ENCODE assay signal across 29 cellular contexts in the genomic region with DNA sequence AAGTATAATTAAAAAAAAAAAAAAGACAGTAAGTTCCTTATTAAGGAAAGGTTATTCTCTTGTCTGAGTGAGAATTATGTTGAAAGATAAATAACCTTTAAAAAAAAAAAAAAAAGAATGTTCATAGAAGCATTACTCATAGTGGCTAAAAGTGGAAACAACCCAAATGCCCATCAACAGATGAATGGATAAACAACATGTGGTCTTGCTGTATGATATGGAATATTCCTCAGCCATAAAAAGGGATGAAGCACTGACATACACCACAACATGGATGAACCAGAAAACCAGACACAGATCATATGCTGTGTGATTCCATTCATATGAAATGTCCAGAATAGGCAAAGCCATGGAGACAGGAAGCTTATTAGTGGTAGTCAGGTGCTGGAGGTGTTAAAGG. TPM values are rescaled to one million over a fixed set of nuclear protein-coding genes. Genes with fewer than 3 reads are reported as not detected.
DNase-seq lines count a peak whose midpoint lies in the region; ATAC-seq, FAIRE-seq and TF ChIP-seq lines count a peak whose summit lies in the region.
"Had no signal": no experiment of that assay in that cellular context is flagged by ENCODE, and none has a peak within 500 bp of the region (broad histone marks: within the 10 kb centered on the region; RNA-seq: fewer than 3 reads in every experiment).

No MANE protein-coding gene starts in this region.

- H3K79me2 ChIP-seq in K562 (ENCODE audit: control insufficient read depth, insufficient read depth, low read length): no peaks in the 10 kb centered on the region
- no peaks in the 10 kb centered on the region for H3K79me2 ChIP-seq in smooth muscle cell (ENCODE audit: low read depth)

- no peak for TF ChIP-seq EP300 in K562 (IDR thresholded peaks at IDR 0.05; ENCODE audit: low read length)

- H3K4me2 ChIP-seq in K562 (ENCODE audit: insufficient read depth, low read length) (no peak overlapping the region), smooth muscle cell (no peak overlapping the region)
- H3K4me2 ChIP-seq: BLaER1, KMS-11 had no signal

- H3K4me1 ChIP-seq in HEK293 (ENCODE audit: control insufficient read depth, insufficient read depth, low read length) (no peaks in the 10 kb centered on the region), K562 (replicated peaks in 1 of 2; ENCODE audit: control insufficient read depth in 2 of 2, insufficient read depth in 2 of 2, low read length in 2 of 2) (peaks cover 15 to 19% of the 10 kb centered on the region in 2 experiments; a peak in 4 of 5 replicates), smooth muscle cell (ENCODE audit: low read depth) (no peaks in the 10 kb centered on the region)
- H3K4me1 ChIP-seq: Caco-2, SJCRH30 had no signal

- H3K9me3 ChIP-seq in HEK293 (ENCODE audit: control insufficient read depth, insufficient read depth, low read depth, low read length): no peaks in the 10 kb centered on the region
- H3K9me3 ChIP-seq in K562 (replicated peaks; ENCODE audit: control insufficient read depth, insufficient read depth, low read depth, low read length): no peaks in the 10 kb centered on the region
- H3K9me3 ChIP-seq in smooth muscle cell (replicated peaks; ENCODE audit: low read depth): no peaks in the 10 kb centered on the region
- H3K9me3 ChIP-seq: BLaER1, Caco-2, SJCRH30 had no signal

- CTCF ChIA-PET in HEK293 (lab: Yijun Ruan, JAX) (interaction anchor here (0.7 to 1.1 kb wide), 2 partner anchors 7 to 13 kb away, joined by 3 to 4 read pairs; no protein-coding TSS in a partner anchor), K562 (lab: Yijun Ruan, JAX; ENCODE audit: low intra/inter-chr PET ratio) (no interaction called here)

- TF ChIP-seq RAD21 in K562 (CRISPR knock-in tag; conservative IDR thresholded peaks at IDR 0.05 in 1 of 2, IDR thresholded peaks at IDR 0.05 in 1 of 2): no peak

- H3K9me1 ChIP-seq in K562 (ENCODE audit: control insufficient read depth, insufficient read depth, low read length): no peaks in the 10 kb centered on the region

- H3K36me3 ChIP-seq in HEK293 (ENCODE audit: control insufficient read depth in 2 of 2, insufficient read depth in 1 of 2, low read length in 2 of 2) (no peaks in the 10 kb centered on the region), K562 (ENCODE audit: control insufficient read depth, insufficient read depth, low read length) (no peaks in the 10 kb centered on the region), smooth muscle cell (ENCODE audit: low read depth) (no peaks in the 10 kb centered on the region)
- H3K36me3 ChIP-seq: BLaER1, SJCRH30 had no signal

- DNase-seq in K562 (ENCODE audit: extremely low read depth in 1 of 4, low spot score in 3 of 4) (no peak), foreskin fibroblast (peak; percentile 17 to 53), smooth muscle cell (lab: John Stamatoyannopoulos, UW; ENCODE audit: unreplicated experiment) (no peak), COR-L47 (lab: John Stamatoyannopoulos, UW) (no peak)
- DNase-seq: Caco-2; CD4-positive, alpha-beta T cell; DMS 273 treated with DMSO at 0.1 percent for 48 hours; DND-41; H7; NCI-H1105; NCI-H146; NCI-H2029; NCI-H2171; NCI-H345; NCI-H524; NCI-H82; SJCRH30; T-cell had no signal

- in situ Hi-C loops in K562 (cut with MboI): no loop called here

- no peaks in the 10 kb centered on the region for H3F3A ChIP-seq in smooth muscle cell (ENCODE audit: low read depth)

- intact Hi-C loops in K562 (cut with micrococcal nuclease): no loop called here

- H2AFZ ChIP-seq in K562 (ENCODE audit: low read depth, low read length) (no peak overlapping the region), smooth muscle cell (ENCODE audit: low read depth) (no peak overlapping the region)

- no peak overlapping the region for H3K4me3 ChIP-seq in HEK293 (ENCODE audit: low read depth, low read length)
- no peak overlapping the region for H3K4me3 ChIP-seq in K562
- H3K4me3 ChIP-seq in foreskin fibroblast (ENCODE audit: low read depth in 1 of 2, low read length in 2 of 2): no peak overlapping the region
- H3K4me3 ChIP-seq in smooth muscle cell: no peak overlapping the region
- H3K4me3 ChIP-seq: BLaER1, SJCRH30 had no signal

- no peak for TF ChIP-seq CTCF in HEK293 (tag by site-specific recombination; IDR thresholded peaks at IDR 0.05)
- no peak for TF ChIP-seq CTCF in K562 (IDR thresholded peaks at IDR 0.05 in 2 of 3, conservative IDR thresholded peaks at IDR 0.05 in 1 of 3; ENCODE audit: insufficient read depth in 2 of 3, low read depth in 1 of 3, low read length in 3 of 3)
- no peak for TF ChIP-seq CTCF in foreskin fibroblast (IDR thresholded peaks at IDR 0.05; ENCODE audit: low read depth, low read length)
- TF ChIP-seq CTCF in smooth muscle cell (IDR thresholded peaks at IDR 0.05; ENCODE audit: borderline replicate concordance, insufficient read depth, poor library complexity, severe bottlenecking): no peak

- TF ChIP-seq POLR2A in K562 (conservative IDR thresholded peaks at IDR 0.05): no peak

- H3K27ac ChIP-seq in HEK293 (ENCODE audit: extremely low read depth, low read depth, low read length): no peak overlapping the region
- no peak overlapping the region for H3K27ac ChIP-seq in K562 (ENCODE audit: extremely low read depth, low read depth, low read length)
- H3K27ac ChIP-seq in smooth muscle cell (ENCODE audit: low read depth): no peak overlapping the region
- H3K27ac ChIP-seq: BLaER1, HL-60, KMS-11, SJCRH30 had no signal

- H3K27me3 ChIP-seq in K562 (ENCODE audit: control insufficient read depth in 2 of 2, insufficient read depth in 2 of 2, low read length in 2 of 2) (no peaks in the 10 kb centered on the region), smooth muscle cell (ENCODE audit: low read depth) (no peaks in the 10 kb centered on the region)
- H3K27me3 ChIP-seq: BLaER1, SJCRH30 had no signal

- FAIRE-seq in K562 (lab: Jason Lieb, UNC): no peak
- FAIRE-seq: G401.6, GM12892, GM18507, RCC 7860 had no signal

- no TSS peak for BruUV-seq in K562 (replicated peaks; lab: Mats Ljungman, UMichigan)

- H3K9ac ChIP-seq in K562 (ENCODE audit: insufficient read depth in 1 of 2, low read depth in 2 of 2, low read length in 2 of 2) (no peak overlapping the region), smooth muscle cell (ENCODE audit: low read depth) (no peak overlapping the region)
- H3K9ac ChIP-seq: BLaER1, KMS-11 had no signal

- ATAC-seq in K562: no peak
- ATAC-seq in GM19467 (IDR thresholded peaks at IDR 0.05; ENCODE audit: unreplicated experiment): no peak
- no peak for ATAC-seq in GM21367 (IDR thresholded peaks at IDR 0.05; ENCODE audit: unreplicated experiment)
- ATAC-seq: T-cell had no signal

- H4K20me1 ChIP-seq in K562 (replicated peaks; ENCODE audit: control insufficient read depth, insufficient read depth, low read length) (no peaks in the 10 kb centered on the region), smooth muscle cell (ENCODE audit: low read depth) (no peaks in the 10 kb centered on the region)
- H4K20me1 ChIP-seq: BLaER1 had no signal

- POLR2A ChIA-PET in HEK293 (lab: Yijun Ruan, JAX): interaction anchor here (0.5 kb wide), 1 partner anchor 170 kb away, joined by 5 read pairs; no protein-coding TSS in a partner anchor
- POLR2A ChIA-PET in K562 (lab: Yijun Ruan, JAX): no interaction called here

RNA-seq across cellular contexts. Expression of a gene that starts 9.2 kb away (rescaled TPM):
- 85.7 and 196 TPM in 2 replicates for total RNA-seq in K562 (2011; cell fraction: chromatin; rRNA removed; ENCODE audit: low replicate concordance)
- 118 and 124 TPM in 2 replicates for total RNA-seq in K562 (2011; cell fraction: nucleolus; rRNA removed)
- 119 and 147 TPM in 2 replicates for total RNA-seq in K562 (2011; cell fraction: nucleoplasm; rRNA removed)
- total RNA-seq in K562 (2014; rRNA removed) (46.2 and 66.4 TPM in 2 replicates), K562 (2014; rRNA removed; fragmentation: Illumina TruSeq; extraction: Trizol) (26.2 and 29.5 TPM in 2 replicates), K562 (2015; rRNA removed; fragmentation: Illumina TruSeq; extraction: Trizol) (34.2 and 36.9 TPM in 2 replicates), K562 (2021) (62.9 and 70.1 TPM in 2 replicates), smooth muscle cell (3.6 and 4.9 TPM in 2 replicates)
- polyA plus RNA-seq in K562 (2011; rRNA removed) (18.5 and 18.8 TPM in 2 replicates), K562 (2014; fragmentation: Illumina TruSeq; extraction: Trizol) (30.8 and 43.5 TPM in 2 replicates), K562 (2014; fragmentation: Nextera tagmentation; extraction: Ambion mirVana) (1 to 10 TPM; 4.1 to 5.4 TPM), K562 (2014; rRNA removed) (24.6 and 28.5 TPM in 2 replicates), smooth muscle cell (6.6 and 12.8 TPM in 2 replicates)
- 23.2 and 35.3 TPM in 2 replicates for polyA plus RNA-seq in K562 (2011; cell fraction: cytosol; rRNA removed)
- 34.8 and 58.2 TPM in 2 replicates for polyA plus RNA-seq in K562 (2011; cell fraction: nucleus; rRNA removed)
- 35.0 and 35.7 TPM in 2 replicates for polyA plus RNA-seq in K562 (2012)
- 39.0 and 67.5 TPM in 2 replicates for polyA minus RNA-seq in K562 (2011; rRNA and poly(A)+ RNA removed)
- 65.5 and 70.9 TPM in 2 replicates for polyA minus RNA-seq in K562 (2011; cell fraction: cytosol; rRNA and poly(A)+ RNA removed)
- 35.1 and 42.3 TPM in 2 replicates for polyA minus RNA-seq in K562 (2011; cell fraction: nucleus; rRNA and poly(A)+ RNA removed)

RNA-seq across cellular contexts. Expression of a gene that starts 39.9 kb away (rescaled TPM):
- total RNA-seq in K562 (2011; cell fraction: chromatin; rRNA removed; ENCODE audit: low replicate concordance): 28.4 and 114 TPM in 2 replicates
- 102 and 124 TPM in 2 replicates for total RNA-seq in K562 (2011; cell fraction: nucleolus; rRNA removed)
- total RNA-seq in K562 (2011; cell fraction: nucleoplasm; rRNA removed): 40.8 and 51.4 TPM in 2 replicates
- total RNA-seq in K562 (2014; rRNA removed): 50.2 and 66.0 TPM in 2 replicates
- 6.4 and 11.6 TPM in 2 replicates for total RNA-seq in K562 (2014; rRNA removed; fragmentation: Illumina TruSeq; extraction: Trizol)
- 25.8 and 28.4 TPM in 2 replicates for total RNA-seq in K562 (2015; rRNA removed; fragmentation: Illumina TruSeq; extraction: Trizol)
- 43.0 and 46.1 TPM in 2 replicates for total RNA-seq in K562 (2021)
- polyA plus RNA-seq in K562 (2011; rRNA removed): 11.5 and 19.7 TPM in 2 replicates
- 12.4 and 30.6 TPM in 2 replicates for polyA plus RNA-seq in K562 (2011; cell fraction: cytosol; rRNA removed)
- 115 and 152 TPM in 2 replicates for polyA plus RNA-seq in K562 (2011; cell fraction: nucleus; rRNA removed)
- 25.5 and 36.0 TPM in 2 replicates for polyA plus RNA-seq in K562 (2012)
- 17.6 and 21.1 TPM in 2 replicates for polyA plus RNA-seq in K562 (2014; fragmentation: Illumina TruSeq; extraction: Trizol)
- polyA plus RNA-seq in K562 (2014; fragmentation: Nextera tagmentation; extraction: Ambion mirVana): 1 to 10 TPM in 1 of 2 experiments, under 1 TPM in 1; 0.75 to 2.2 TPM
- 46.1 and 57.0 TPM in 2 replicates for polyA plus RNA-seq in K562 (2014; rRNA removed)
- 3.6 and 6.3 TPM in 2 replicates for polyA minus RNA-seq in K562 (2011; rRNA and poly(A)+ RNA removed)
- 5.9 and 8.8 TPM in 2 replicates for polyA minus RNA-seq in K562 (2011; cell fraction: cytosol; rRNA and poly(A)+ RNA removed)
- polyA minus RNA-seq in K562 (2011; cell fraction: nucleus; rRNA and poly(A)+ RNA removed): 44.7 and 53.2 TPM in 2 replicates
- total RNA-seq in smooth muscle cell: 4.7 and 8.0 TPM in 2 replicates
- 8.5 and 13.3 TPM in 2 replicates for polyA plus RNA-seq in smooth muscle cell

RNA-seq across cellular contexts. Expression of a gene that starts 51.1 kb away (rescaled TPM):
- 0.42 TPM in 1 of 2 replicates, not detected in the other for total RNA-seq in K562 (2011; cell fraction: chromatin; rRNA removed; ENCODE audit: low replicate concordance)
- total RNA-seq in K562 (2011; cell fraction: nucleolus; rRNA removed): 0.13 and 0.17 TPM in 2 replicates
- total RNA-seq in K562 (2011; cell fraction: nucleoplasm; rRNA removed): not detected in 2 replicates
- total RNA-seq in K562 (2014; rRNA removed): not detected in 2 replicates
- not detected in 2 replicates for total RNA-seq in K562 (2014; rRNA removed; fragmentation: Illumina TruSeq; extraction: Trizol)
- total RNA-seq in K562 (2015; rRNA removed; fragmentation: Illumina TruSeq; extraction: Trizol): not detected in 2 replicates
- total RNA-seq in K562 (2021): not detected in 2 replicates
- polyA plus RNA-seq in K562 (2011; rRNA removed): not detected in 2 replicates
- polyA plus RNA-seq in K562 (2011; cell fraction: cytosol; rRNA removed): not detected in 2 replicates
- polyA plus RNA-seq in K562 (2011; cell fraction: nucleus; rRNA removed): not detected in 2 replicates
- 0.07 and 0.08 TPM in 2 replicates for polyA plus RNA-seq in K562 (2012)
- polyA plus RNA-seq in K562 (2014; fragmentation: Illumina TruSeq; extraction: Trizol): not detected in 2 replicates
- not detected for polyA plus RNA-seq in K562 (2014; fragmentation: Nextera tagmentation; extraction: Ambion mirVana)
- not detected in 2 replicates for polyA plus RNA-seq in K562 (2014; rRNA removed)
- polyA minus RNA-seq in K562 (2011; rRNA and poly(A)+ RNA removed): not detected in 2 replicates
- polyA minus RNA-seq in K562 (2011; cell fraction: cytosol; rRNA and poly(A)+ RNA removed): not detected in 2 replicates
- polyA minus RNA-seq in K562 (2011; cell fraction: nucleus; rRNA and poly(A)+ RNA removed): not detected in 2 replicates
- 0.18 and 5.2 TPM in 2 replicates for total RNA-seq in smooth muscle cell
- polyA plus RNA-seq in smooth muscle cell: 0.23 and 0.57 TPM in 2 replicates
- total RNA-seq: CD4-positive, alpha-beta T cell; HT-29; T-cell had no signal

RNA-seq across cellular contexts. Expression of a gene that starts 54.9 kb away (rescaled TPM):
- total RNA-seq in K562 (2011; cell fraction: chromatin; rRNA removed; ENCODE audit: low replicate concordance): 29.2 and 69.3 TPM in 2 replicates
- total RNA-seq in K562 (2011; cell fraction: nucleolus; rRNA removed): 36.9 and 38.2 TPM in 2 replicates
- 27.0 and 36.9 TPM in 2 replicates for total RNA-seq in K562 (2011; cell fraction: nucleoplasm; rRNA removed)
- total RNA-seq in K562 (2014; rRNA removed) (7.2 and 13.4 TPM in 2 replicates), K562 (2014; rRNA removed; fragmentation: Illumina TruSeq; extraction: Trizol) (4.2 and 4.9 TPM in 2 replicates), K562 (2015; rRNA removed; fragmentation: Illumina TruSeq; extraction: Trizol) (9.1 and 11.2 TPM in 2 replicates), K562 (2021) (22.6 and 24.3 TPM in 2 replicates), smooth muscle cell (5.1 and 9.2 TPM in 2 replicates)
- polyA plus RNA-seq in K562 (2011; rRNA removed) (5.7 and 9.4 TPM in 2 replicates), K562 (2014; fragmentation: Illumina TruSeq; extraction: Trizol) (7.2 and 9.4 TPM in 2 replicates), K562 (2014; fragmentation: Nextera tagmentation; extraction: Ambion mirVana) (1 to 10 TPM; 1.7 to 4.2 TPM), K562 (2014; rRNA removed) (8.3 and 9.3 TPM in 2 replicates), smooth muscle cell (4.9 and 5.5 TPM in 2 replicates)
- 7.1 and 12.3 TPM in 2 replicates for polyA plus RNA-seq in K562 (2011; cell fraction: cytosol; rRNA removed)
- polyA plus RNA-seq in K562 (2011; cell fraction: nucleus; rRNA removed): 22.9 and 34.2 TPM in 2 replicates
- polyA plus RNA-seq in K562 (2012): 8.5 and 9.1 TPM in 2 replicates
- 6.5 and 9.7 TPM in 2 replicates for polyA minus RNA-seq in K562 (2011; rRNA and poly(A)+ RNA removed)
- polyA minus RNA-seq in K562 (2011; cell fraction: cytosol; rRNA and poly(A)+ RNA removed): 13.1 and 14.3 TPM in 2 replicates
- polyA minus RNA-seq in K562 (2011; cell fraction: nucleus; rRNA and poly(A)+ RNA removed): 12.5 and 15.3 TPM in 2 replicates

Comparison
In these comparisons a context has a peak if more than half of its experiments do, and no peak if none do; other contexts are left out.
1. DNase-seq: peak in foreskin fibroblast (2 of 2); none in K562 (0 of 4), smooth muscle cell (single experiment) and COR-L47 (single experiment).